27 cellular contexts compared by ENCODE assay signal in genomic region chr14:67071506-67071905, GRCh38.
"Had no signal": no experiment of that assay in that cellular context is flagged by ENCODE, and none has a peak within 500 bp of the region (broad histone marks: within the 10 kb centered on the region; RNA-seq: fewer than 3 reads in every experiment).

No MANE protein-coding gene starts in this region.

- DNase-seq: effector CD8-positive, alpha-beta T cell; endodermal cell; esophagus squamous epithelium; foreskin melanocyte; glutamatergic neuron; heart right ventricle; hippocampal formation; left cardiac atrium; left lung; mesenchymal stem cell; mucosa of descending colon; naive B cell; stimulated activated CD4-positive, alpha-beta T cell treated with anti-CD3 and anti-CD28 coated beads, Interleukin-12 subunit alpha, Interleukin-12 subunit beta, amount 100 ng/mL, for 4 hours; stimulated activated CD4-positive, alpha-beta T cell treated with anti-CD3 and anti-CD28 coated beads, Interleukin-1b, Interleukin-23, amount 100 ng/mL, for 48 hours; stimulated activated CD4-positive, alpha-beta T cell treated with anti-CD3 and anti-CD28 coated beads, Interleukin-4, amount 100 ng/mL, for 1 hour; stimulated activated CD8-positive, alpha-beta memory T cell treated with anti-CD3 and anti-CD28 coated beads, Interleukin-4, amount 100 ng/mL, for 48 hours; stimulated activated naive CD4-positive, alpha-beta T cell; stimulated activated naive CD8-positive, alpha-beta T cell treated with anti-CD3 and anti-CD28 coated beads, Interleukin-15, amount 100 ng/mL, for 72 hours; transverse colon; upper lobe of right lung; uterus had no signal

- H3K27ac ChIP-seq: epithelial cell of prostate, esophagus squamous epithelium, heart right ventricle, left lung, parathyroid adenoma, suprapubic skin, transverse colon, upper lobe of right lung, uterus had no signal

- H3K27me3 ChIP-seq: esophagus squamous epithelium, heart right ventricle, left lung, suprapubic skin, transverse colon, upper lobe of right lung, uterus had no signal

- H3K4me2 ChIP-seq: smooth muscle cell had no signal

- H3K36me3 ChIP-seq: esophagus squamous epithelium, left lung, suprapubic skin, transverse colon, upper lobe of right lung, uterus had no signal

- H3K4me1 ChIP-seq: esophagus squamous epithelium, left lung, parathyroid adenoma, suprapubic skin, transverse colon, upper lobe of right lung, uterus had no signal

- H3K9me3 ChIP-seq: esophagus squamous epithelium, heart right ventricle, left lung, mucosa of descending colon, suprapubic skin, transverse colon, upper lobe of right lung, uterus had no signal

- ATAC-seq: heart right ventricle; left cardiac atrium; left lung; mucosa of descending colon; natural killer cell treated with Interleukin-12 subunit alpha and Interleukin-12 subunit beta and Interleukin-15 and Interleukin-18, amount 100 ng/mL, for 72 hours; sciatic nerve; stimulated activated naive CD8-positive, alpha-beta T cell treated with anti-CD3 and anti-CD28 coated beads, Interleukin-15, amount 100 ng/mL, for 72 hours; upper lobe of right lung had no signal

- H3K4me3 ChIP-seq: esophagus squamous epithelium, heart right ventricle, left lung, mucosa of descending colon, smooth muscle cell, suprapubic skin, transverse colon, upper lobe of right lung, uterus had no signal

- H3K9ac ChIP-seq: parathyroid adenoma had no signal

- H2AFZ ChIP-seq: parathyroid adenoma had no signal
